ENCODE assay signal across 20 cellular contexts in genomic region chr10:13699216-13699615, GRCh38.
DNase-seq lines count a peak whose midpoint lies in the region; ATAC-seq and TF ChIP-seq lines count a peak whose summit lies in the region.
"Had no signal": no experiment of that assay in that cellular context is flagged by ENCODE, and none has a peak within 500 bp of the region (broad histone marks: within the 10 kb centered on the region; RNA-seq: fewer than 3 reads in every experiment).

No MANE protein-coding gene starts in this region.

- ATAC-seq in RWPE2 (ENCODE audit: low read depth) (no peak), right cardiac atrium (peak; percentile 23 to 51), GM21423 (IDR thresholded peaks at IDR 0.05; ENCODE audit: unreplicated experiment) (no peak)
- ATAC-seq: CD8-positive, alpha-beta T cell had no signal

- H3K36me3 ChIP-seq in KOPT-K1 (ENCODE audit: insufficient read depth, low read length) (no peaks in the 10 kb centered on the region; the same call in 1 of the 2 replicates), RWPE2 (ENCODE audit: low read depth) (peaks cover 3% of the 10 kb centered on the region; the same call in 1 of the 2 replicates), spleen (peaks cover 0 to 48% (median 3%) of the 10 kb centered on the region in 6 donors)

- no peak overlapping the region for H3K4me3 ChIP-seq in RWPE2 (ENCODE audit: severe bottlenecking)
- no peak overlapping the region for H3K4me3 ChIP-seq in right cardiac atrium (ENCODE audit: low read length)
- no peak overlapping the region for H3K4me3 ChIP-seq in spleen
- H3K4me3 ChIP-seq: BLaER1 treated with 17β-estradiol and CSF1 and Interleukin-3, amounts not matched to agents 10 nM and 100 nM; PC-9 had no signal

- H3K9me3 ChIP-seq in KOPT-K1 (ENCODE audit: insufficient read depth, low read length, poor library complexity, severe bottlenecking) (no peaks in the 10 kb centered on the region), RWPE2 (ENCODE audit: severe bottlenecking) (no peaks in the 10 kb centered on the region), right cardiac atrium (ENCODE audit: control insufficient read depth, low read length) (no peaks in the 10 kb centered on the region), spleen (no peaks in the 10 kb centered on the region)
- H3K9me3 ChIP-seq: BLaER1 treated with 17β-estradiol and CSF1 and Interleukin-3, amounts not matched to agents 10 nM and 100 nM; SK-N-SH had no signal

- DNase-seq in RWPE2 (ENCODE audit: low spot score), result no peak
- DNase-seq in right cardiac atrium, result peak; percentile 61 to 83 (median 83)
- DNase-seq in spleen, result peak; percentile 41
- no peak for DNase-seq in NCI-H187 treated with DMSO at 0.1 percent for 48 hours (lab: John Stamatoyannopoulos, UW)
- DNase-seq in HCEC 1CT, result no peak
- DNase-seq: Calu3; CD8-positive, alpha-beta T cell; DMS53; GOT3; Karpas-422; NCI-H1417 treated with DMSO at 0.1 percent for 48 hours; NCI-H2029; NCI-H2171; NCI-H526; PC-9; SHP77; SK-N-SH had no signal

- H3K27ac ChIP-seq in KOPT-K1 (ENCODE audit: low read depth, low read length, poor library complexity, severe bottlenecking) (peak overlapping the region; percentile 90), RWPE2 (ENCODE audit: poor library complexity, severe bottlenecking) (peak overlapping the region; percentile 40), right cardiac atrium (ENCODE audit: low read length) (no peak overlapping the region), spleen (no peak overlapping the region)
- H3K27ac ChIP-seq: BLaER1 treated with 17β-estradiol and CSF1 and Interleukin-3, amounts not matched to agents 10 nM and 100 nM; PC-9 had no signal

- WGBS in right cardiac atrium, result 52% methylated on average over 10 of the region's 10 CpGs
- WGBS in spleen, 5 donors, result 58 to 71% (median 68%) methylated on average over 10 of the region's 10 CpGs

- intact Hi-C loops in right cardiac atrium (cut with DNase I) (no loop called here), spleen (cut with DNase I; ENCODE audit: low total_unique reads) (no loop called here)

- TF ChIP-seq POLR2A in spleen (IDR thresholded peaks at IDR 0.05), result no peak

- H3K4me1 ChIP-seq in RWPE2 (ENCODE audit: insufficient read depth, poor library complexity, severe bottlenecking) (peaks cover 6% of the 10 kb centered on the region), right cardiac atrium (ENCODE audit: control insufficient read depth, insufficient read depth, low read length) (peaks cover 12% of the 10 kb centered on the region), spleen (peaks cover 0 to 32% (median 8%) of the 10 kb centered on the region in 6 donors)

- no peaks in the 10 kb centered on the region for H3K27me3 ChIP-seq in RWPE2 (ENCODE audit: insufficient read depth, poor library complexity, severe bottlenecking)
- H3K27me3 ChIP-seq in right cardiac atrium (ENCODE audit: control insufficient read depth, insufficient read depth), result no peaks in the 10 kb centered on the region
- H3K27me3 ChIP-seq in spleen (replicated peaks in 1 of 7), result no peaks in the 10 kb centered on the region
- H3K27me3 ChIP-seq: BLaER1 treated with 17β-estradiol and CSF1 and Interleukin-3, amounts not matched to agents 10 nM and 100 nM had no signal

- no peak for TF ChIP-seq CTCF in RWPE2 (IDR thresholded peaks at IDR 0.05; ENCODE audit: poor library complexity, severe bottlenecking)
- no peak for TF ChIP-seq CTCF in spleen (IDR thresholded peaks at IDR 0.05 in 8 of 11, conservative IDR thresholded peaks at IDR 0.05 in 3 of 11)

Comparison
In these comparisons a context has a peak if more than half of its experiments do, and no peak if none do; other contexts are left out.
1. H3K27ac ChIP-seq: peak in KOPT-K1 (single experiment) and RWPE2 (single experiment); none in right cardiac atrium (single experiment) and spleen (0 of 8).
2. ATAC-seq: peak in right cardiac atrium (2 of 2); none in RWPE2 (single experiment) and GM21423 (single experiment).
3. DNase-seq: peak in right cardiac atrium (3 of 3) and spleen (single experiment); none in RWPE2 (single experiment), NCI-H187 treated with DMSO at 0.1 percent for 48 hours (single experiment) and HCEC 1CT (single experiment).